16 cellular contexts compared by ENCODE assay signal in genomic region chr5:87190687-87191086, GRCh38.
DNase-seq lines count a peak whose midpoint lies in the region; ATAC-seq and TF ChIP-seq lines count a peak whose summit lies in the region.
"Had no signal": no experiment of that assay in that cellular context is flagged by ENCODE, and none has a peak within 500 bp of the region (broad histone marks: within the 10 kb centered on the region; RNA-seq: fewer than 3 reads in every experiment).

No MANE protein-coding gene starts in this region.

- DNase-seq in GM20000 (ENCODE audit: low spot score) (peak; percentile 19), Peyer's patch (no peak)
- DNase-seq in stimulated activated CD4-positive, alpha-beta T cell treated with anti-CD3 and anti-CD28 coated beads, Interleukin-2, amount 100 ng/mL, for 48 hours, result no peak
- no peak for DNase-seq in stimulated activated CD4-positive, alpha-beta T cell treated with anti-CD3 and anti-CD28 coated beads, Interleukin-4, amount 100 ng/mL, for 24 hours
- DNase-seq: activated CD4-positive, alpha-beta memory T cell treated with anti-CD3 and anti-CD28 coated beads, Interleukin-2, amount 10 ng/mL, durations not matched to agents 7 days and 5 days; colonic mucosa; left colon; MV-4-11; NCI-H2171 treated with DMSO at 0.1 percent for 48 hours; stimulated activated CD8-positive, alpha-beta memory T cell treated with anti-CD3 and anti-CD28 coated beads, Interleukin-4, amount 100 ng/mL, for 48 hours had no signal

- H3K36me3 ChIP-seq in Peyer's patch, result no peaks in the 10 kb centered on the region
- H3K36me3 ChIP-seq: colonic mucosa, esophagus muscularis mucosa, tibial nerve had no signal

- no peak overlapping the region for H3K4me3 ChIP-seq in Peyer's patch
- H3K4me3 ChIP-seq: colonic mucosa, esophagus muscularis mucosa, tibial nerve had no signal

- TF ChIP-seq CTCF in GM20000 (IDR thresholded peaks at IDR 0.05; ENCODE audit: extremely low read depth, missing control alignments), result no peak
- no peak for TF ChIP-seq CTCF in Peyer's patch (IDR thresholded peaks at IDR 0.05)

- no peak overlapping the region for H3K27ac ChIP-seq in Peyer's patch
- H3K27ac ChIP-seq: colonic mucosa, esophagus muscularis mucosa, tibial nerve had no signal

- ATAC-seq in GM18498 (IDR thresholded peaks at IDR 0.05; ENCODE audit: unreplicated experiment) (peak; percentile 79), HG02870 (IDR thresholded peaks at IDR 0.05; ENCODE audit: unreplicated experiment) (peak; percentile 67), HG03565 (IDR thresholded peaks at IDR 0.05; ENCODE audit: unreplicated experiment) (peak; percentile 52), HG03045 (IDR thresholded peaks at IDR 0.05; ENCODE audit: unreplicated experiment) (no peak)
- ATAC-seq: left colon had no signal

- peaks cover 0 to 6% (median 0%) of the 10 kb centered on the region in 4 donors for H3K4me1 ChIP-seq in Peyer's patch
- H3K4me1 ChIP-seq: colonic mucosa had no signal

- no peaks in the 10 kb centered on the region for H3K27me3 ChIP-seq in Peyer's patch
- H3K27me3 ChIP-seq: colonic mucosa, esophagus muscularis mucosa, tibial nerve had no signal

- no peaks in the 10 kb centered on the region for H3K9me3 ChIP-seq in Peyer's patch
- H3K9me3 ChIP-seq: colonic mucosa, esophagus muscularis mucosa, tibial nerve had no signal

- TF ChIP-seq POLR2A in Peyer's patch (IDR thresholded peaks at IDR 0.05), result no peak
